Comparison of ENCODE assay signal across 33 cellular contexts in genomic region chr16:50487528-50487927, GRCh38.
DNase-seq lines count a peak whose midpoint lies in the region; ATAC-seq, FAIRE-seq and TF ChIP-seq lines count a peak whose summit lies in the region.
"Had no signal": no experiment of that assay in that cellular context is flagged by ENCODE, and none has a peak within 500 bp of the region (broad histone marks: within the 10 kb centered on the region; RNA-seq: fewer than 3 reads in every experiment).

No MANE protein-coding gene starts in this region.

- ATAC-seq in HepG2 (no peak), right lobe of liver (no peak), WTC11 (no peak)
- ATAC-seq: A549; CD8-positive, alpha-beta T cell had no signal

- H3K9ac ChIP-seq in HepG2 (ENCODE audit: insufficient read depth, low read depth, low read length), result no peak overlapping the region
- H3K9ac ChIP-seq: BLaER1; BLaER1 treated with 17β-estradiol and CSF1 and Interleukin-3, amounts not matched to agents 10 nM and 100 nM had no signal

- no peak for FAIRE-seq in HepG2 (lab: Jason Lieb, UNC)
- FAIRE-seq: A204.1, A549, D721Med had no signal

- TF ChIP-seq CTCF in HepG2 (CRISPR knock-in tag; IDR thresholded peaks at IDR 0.05) (no peak), right lobe of liver (IDR thresholded peaks at IDR 0.05) (no peak), WTC11 (IDR thresholded peaks at IDR 0.05) (no peak)

- TF ChIP-seq RAD21 in HepG2 (CRISPR knock-in tag; IDR thresholded peaks at IDR 0.05), result no peak

- H3K79me2 ChIP-seq in HepG2 (ENCODE audit: insufficient read depth, low read length), result no peaks in the 10 kb centered on the region

- no peaks in the 10 kb centered on the region for H3K4me1 Mint-ChIP-seq in WTC11
- H3K4me1 Mint-ChIP-seq: B cell; CD14-positive monocyte; CD4-positive, alpha-beta memory T cell; CD8-positive, alpha-beta memory T cell had no signal

- POLR2A ChIA-PET in HepG2 (lab: Yijun Ruan, JAX), result no interaction called here
- POLR2A ChIA-PET in WTC11 (lab: Charles Lee), result no interaction called here

- no peak overlapping the region for H3K4me2 ChIP-seq in HepG2 (ENCODE audit: low read depth, low read length)
- H3K4me2 ChIP-seq: A549; BLaER1; BLaER1 treated with 17β-estradiol and CSF1 and Interleukin-3, amounts not matched to agents 10 nM and 100 nM had no signal

- H3K4me3 ChIP-seq in HepG2 (replicated peaks in 1 of 3; ENCODE audit: insufficient read depth in 1 of 3, low read depth in 2 of 3, low read length in 3 of 3), result no peak overlapping the region
- no peak overlapping the region for H3K4me3 ChIP-seq in right lobe of liver
- H3K4me3 ChIP-seq: A549; BLaER1; BLaER1 treated with 17β-estradiol and CSF1 and Interleukin-3, amounts not matched to agents 10 nM and 100 nM had no signal

- H3K27ac Mint-ChIP-seq in WTC11, result no peak overlapping the region
- H3K27ac Mint-ChIP-seq: B cell; CD14-positive monocyte; CD4-positive, alpha-beta memory T cell; CD4-positive, alpha-beta T cell; CD4-positive, CD25-positive, alpha-beta regulatory T cell; CD8-positive, alpha-beta memory T cell; CD8-positive, alpha-beta T cell had no signal

- H3K27me3 ChIP-seq in HepG2 (ENCODE audit: control insufficient read depth in 1 of 2, insufficient read depth in 2 of 2, low read length in 2 of 2) (no peaks in the 10 kb centered on the region), right lobe of liver (no peaks in the 10 kb centered on the region)
- H3K27me3 ChIP-seq: BE2C; BLaER1; BLaER1 treated with 17β-estradiol and CSF1 and Interleukin-3, amounts not matched to agents 10 nM and 100 nM had no signal

- TF ChIP-seq EP300 in HepG2 (IDR thresholded peaks at IDR 0.05; ENCODE audit: low read depth in 2 of 2, low read length in 2 of 2), result no peak
- no peak for TF ChIP-seq EP300 in HepG2 (CRISPR knock-in tag; IDR thresholded peaks at IDR 0.05; ENCODE audit: borderline replicate concordance)

- H4K20me1 ChIP-seq in HepG2 (ENCODE audit: insufficient read depth, low read length), result no peaks in the 10 kb centered on the region
- H4K20me1 ChIP-seq: BLaER1; BLaER1 treated with 17β-estradiol and CSF1 and Interleukin-3, amounts not matched to agents 10 nM and 100 nM had no signal

- H3K9me3 Mint-ChIP-seq in WTC11, result peaks cover 37% of the 10 kb centered on the region
- H3K9me3 Mint-ChIP-seq: CD4-positive, alpha-beta T cell had no signal

- peaks cover 5% of the 10 kb centered on the region; the same call in 1 of the 2 replicates for H3K36me3 Mint-ChIP-seq in WTC11
- H3K36me3 Mint-ChIP-seq: CD14-positive monocyte; CD4-positive, CD25-positive, alpha-beta regulatory T cell; CD8-positive, alpha-beta T cell had no signal

- intact Hi-C loops in HepG2 (cut with micrococcal nuclease; ENCODE audit: unreplicated experiment), result no loop called here
- intact Hi-C loops in right lobe of liver (cut with DNase I), result no loop called here

- in situ Hi-C loops in HepG2 (cut with HindIII; ENCODE audit: extremely low pct_ligation_motif_present, low pct_unique_long_range_greater_than_20kb), result no loop called here

- H3K27ac ChIP-seq in HepG2 (ENCODE audit: extremely low read length, insufficient read depth, low read length) (no peak overlapping the region), right lobe of liver (no peak overlapping the region)
- H3K27ac ChIP-seq: 22Rv1; A549; BLaER1; BLaER1 treated with 17β-estradiol and CSF1 and Interleukin-3, amounts not matched to agents 10 nM and 100 nM; C4-2B had no signal

- no peak overlapping the region for H3K4me3 Mint-ChIP-seq in WTC11
- H3K4me3 Mint-ChIP-seq: B cell; CD14-positive monocyte; CD4-positive, alpha-beta memory T cell; CD4-positive, alpha-beta T cell; CD4-positive, CD25-positive, alpha-beta regulatory T cell; CD8-positive, alpha-beta memory T cell; CD8-positive, alpha-beta T cell had no signal

- no TSS peak for BruUV-seq in HepG2 (replicated peaks; lab: Mats Ljungman, UMichigan)

- 84% methylated on average over 5 of the region's 5 CpGs for WGBS in HepG2 (ENCODE audit: low lambda C conversion rate)
- WGBS in right lobe of liver (ENCODE audit: insufficient coverage, low coverage, low lambda C conversion rate, missing lambda C conversion rate), result 77% methylated on average over 5 of the region's 5 CpGs

- no peak overlapping the region for H2AFZ ChIP-seq in HepG2 (ENCODE audit: low read length)

- H3K9me3 ChIP-seq in HepG2 (ENCODE audit: low read length) (peaks cover 11% of the 10 kb centered on the region; the same call in 1 of the 2 replicates), right lobe of liver (no peaks in the 10 kb centered on the region)
- H3K9me3 ChIP-seq: BE2C had no signal

- H3K36me3 ChIP-seq in HepG2 (replicated peaks in 1 of 2; ENCODE audit: control insufficient read depth in 1 of 2, insufficient read depth in 2 of 2, low read length in 2 of 2) (no peaks in the 10 kb centered on the region), right lobe of liver (no peaks in the 10 kb centered on the region)
- H3K36me3 ChIP-seq: BE2C; BLaER1; BLaER1 treated with 17β-estradiol and CSF1 and Interleukin-3, amounts not matched to agents 10 nM and 100 nM had no signal

- H3K4me1 ChIP-seq in HepG2 (ENCODE audit: insufficient read depth, low read length) (peaks cover 20% of the 10 kb centered on the region), right lobe of liver (no peaks in the 10 kb centered on the region)
- H3K4me1 ChIP-seq: A549; BE2C; BLaER1; BLaER1 treated with 17β-estradiol and CSF1 and Interleukin-3, amounts not matched to agents 10 nM and 100 nM; Caco-2 had no signal

- H3K27me3 Mint-ChIP-seq in WTC11 (ENCODE audit: low read depth), result no peaks in the 10 kb centered on the region; the same call in 1 of the 2 replicates

- CTCF ChIA-PET in HepG2 (lab: Yijun Ruan, JAX; ENCODE audit: low intra/inter-chr PET ratio, low total read pairs) (no interaction called here), WTC11 (lab: Charles Lee) (no interaction called here)

- DNase-seq in HepG2 (ENCODE audit: low spot score) (no peak), right lobe of liver (no peak), WTC11 (ENCODE audit: low spot score) (no peak), DMS53 treated with DMSO at 0.1 percent for 48 hours (lab: John Stamatoyannopoulos, UW; ENCODE audit: unreplicated experiment) (no peak)
- DNase-seq: 8988T; ACHN; AML-193; BE2C; C1 segment of cervical spinal cord; Caco-2; Calu3; CD4-positive, alpha-beta memory T cell; CD4-positive, alpha-beta T cell; CD4-positive, CD25-positive, alpha-beta regulatory T cell; CD8-positive, alpha-beta memory T cell; CD8-positive, alpha-beta T cell; COR-L47; DMS 273 treated with DMSO at 0.1 percent for 48 hours; DMS153; DMS53; DMS79; DMS79 treated with DMSO at 0.1 percent for 48 hours; DND-41; EL had no signal

- no peak for TF ChIP-seq POLR2A in HepG2 (IDR thresholded peaks at IDR 0.05; ENCODE audit: insufficient read depth in 1 of 2, low read depth in 2 of 2, low read length in 2 of 2)
- no peak for TF ChIP-seq POLR2A in right lobe of liver (IDR thresholded peaks at IDR 0.05)

TF ChIP-seq in HepG2, 621 proteins besides CTCF, POLR2A, EP300 and RAD21 (continues in another document):
- TF ChIP-seq SIX1 (CRISPR knock-in tag; IDR thresholded peaks at IDR 0.05; ENCODE audit: borderline replicate concordance), result no peak

TF ChIP-seq in WTC11, 78 proteins besides CTCF, POLR2A, EP300 and RAD21:
- TF ChIP-seq PRDM15 (CRISPR knock-in tag; IDR thresholded peaks at IDR 0.05), result peak; percentile 55; the same call in 1 of the 2 replicates
- TF ChIP-seq HMGXB4 (CRISPR knock-in tag; IDR thresholded peaks at IDR 0.05), result no peak

Comparison
In these comparisons a context has a peak if more than half of its experiments do, and no peak if none do; other contexts are left out.
1. Of the 50 proteins assayed by ChIP-seq in both HepG2 and WTC11: peak only in HepG2: none; only in WTC11: none; in both: PRDM15; in neither: 49.